In genomic region chr1:160284782-160285344, GRCh38 we compare ENCODE assay signal across 8 cellular contexts. TPM values are rescaled to one million over a fixed set of nuclear protein-coding genes. Genes with fewer than 3 reads are reported as not detected.
DNase-seq lines count a peak whose midpoint lies in the region; ATAC-seq and TF ChIP-seq lines count a peak whose summit lies in the region.

Gene PEX19 (minus strand): TSS chr1:160285133. CDS start chr1:160285124, 9 bp downstream.

- H3K4me1 ChIP-seq in left ventricle myocardium inferior (peaks cover 28% of the 10 kb centered on the region), prostate gland (replicated peaks) (peaks cover 6% of the 10 kb centered on the region), urinary bladder (ENCODE audit: insufficient read depth) (no peaks in the 10 kb centered on the region)

- DNase-seq in NCI-H187 (lab: John Stamatoyannopoulos, UW) (peak; percentile 90 to 98), T-helper 2 cell (peak; percentile 80 to 95 (median 89)), left ventricle myocardium inferior (peak; percentile 93), prostate gland (ENCODE audit: low spot score) (peak; percentile 94)

- intact Hi-C loops in left ventricle myocardium inferior (cut with micrococcal nuclease) = no loop called here
- intact Hi-C loops in prostate gland (cut with DNase I) = no loop called here

- under 1% methylated on average over 27 of the region's 27 CpGs for WGBS in prostate gland
- WGBS in urinary bladder = under 1% methylated on average over 27 of the region's 27 CpGs

- peak; percentile 99 for ATAC-seq in GM18498 (IDR thresholded peaks at IDR 0.05; ENCODE audit: unreplicated experiment)
- ATAC-seq in HG02938 (IDR thresholded peaks at IDR 0.05; ENCODE audit: unreplicated experiment) = peak; percentile 93

- TF ChIP-seq CTCF in left ventricle myocardium inferior (IDR thresholded peaks at IDR 0.05; ENCODE audit: borderline replicate concordance) = no peak
- peak in 1 of 4 experiments; percentile 23 for TF ChIP-seq CTCF in prostate gland (IDR thresholded peaks at IDR 0.05)

- no peaks in the 10 kb centered on the region for H3K27me3 ChIP-seq in left ventricle myocardium inferior (ENCODE audit: low read depth)
- H3K27me3 ChIP-seq in prostate gland (replicated peaks; ENCODE audit: insufficient read depth) = no peaks in the 10 kb centered on the region

- peak; percentile 60 for TF ChIP-seq POLR2A in prostate gland (IDR thresholded peaks at IDR 0.05)

- H3K27ac ChIP-seq in angular gyrus (ENCODE audit: low read depth, low read length) (peak within 1 kb of the TSS; percentile 68), left ventricle myocardium inferior (replicated peaks) (peak within 1 kb of the TSS; percentile 78), prostate gland (peak within 1 kb of the TSS; percentile 70 to 77), urinary bladder (ENCODE audit: low read depth) (peak within 1 kb of the TSS; percentile 81)

- no peaks in the 10 kb centered on the region for H3K9me3 ChIP-seq in left ventricle myocardium inferior (replicated peaks)
- H3K9me3 ChIP-seq in prostate gland = no peaks in the 10 kb centered on the region

- peak within 1 kb of the TSS; percentile 74 for H3K4me3 ChIP-seq in left ventricle myocardium inferior
- H3K4me3 ChIP-seq in prostate gland = peak within 1 kb of the TSS; percentile 50 to 80
- H3K4me3 ChIP-seq in urinary bladder (ENCODE audit: low read depth, low read length) = peak within 1 kb of the TSS; percentile 75

- H3K36me3 ChIP-seq in left ventricle myocardium inferior (peaks cover 44% of the 10 kb centered on the region), prostate gland (peaks cover 9 to 16% of the 10 kb centered on the region in 2 donors), urinary bladder (ENCODE audit: insufficient read depth) (no peaks in the 10 kb centered on the region)

RNA-seq across cellular contexts. Expression of gene PEX19, which starts in this region (rescaled TPM):
- total RNA-seq in left ventricle myocardium inferior = 97.6 TPM
- total RNA-seq in prostate gland = 10 to 100 TPM; 49.6 to 61.0 TPM
- total RNA-seq in urinary bladder = 46.7 TPM
- 55.0 TPM for polyA plus RNA-seq in urinary bladder

Comparison
In these comparisons a context has a peak if more than half of its experiments do, and no peak if none do; other contexts are left out.
1. Peak in every context shown above with its lines: DNase-seq, ATAC-seq, H3K4me3 ChIP-seq and H3K27ac ChIP-seq.